Comparison of ENCODE assay signal across 24 cellular contexts in the genomic region with DNA sequence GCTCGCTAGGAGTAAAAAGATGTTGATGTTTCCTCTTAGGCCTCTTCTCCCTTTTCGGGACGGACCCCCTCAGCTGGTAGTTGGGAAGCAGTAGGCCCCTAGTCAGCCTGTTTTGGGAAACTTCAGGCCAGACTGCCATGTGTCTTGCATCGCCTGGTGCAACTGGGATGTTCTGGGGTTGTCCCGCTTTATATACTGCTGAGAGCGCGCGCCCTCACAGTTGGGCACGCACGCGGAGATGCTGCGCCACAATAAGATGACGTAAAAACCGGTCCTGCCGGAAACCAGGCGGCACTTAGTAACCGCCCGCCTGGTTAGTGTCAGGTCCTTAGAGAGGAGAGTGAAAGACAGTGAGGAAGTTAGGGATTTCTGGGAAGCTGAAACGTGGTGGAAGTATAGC.
"Had no signal": no experiment of that assay in that cellular context is flagged by ENCODE, and none has a peak within 500 bp of the region (broad histone marks: within the 10 kb centered on the region; RNA-seq: fewer than 3 reads in every experiment).

No MANE protein-coding gene starts in this region.

- H3K27ac ChIP-seq: esophagus muscularis mucosa, foreskin keratinocyte, gastroesophageal sphincter, heart left ventricle, hepatocyte, left lung, ovary, psoas muscle, sigmoid colon, transverse colon, upper lobe of right lung, uterus had no signal

- ATAC-seq: foreskin keratinocyte; gastroesophageal sphincter; heart left ventricle; left cardiac atrium; left lung; naive thymus-derived CD4-positive, alpha-beta T cell; psoas muscle; right cardiac atrium; stimulated activated memory B cell treated with anti-CD40 and anti-IgM and Interleukin-4, amounts not matched to agents 10 μg/mL and 1 μg/mL and 100 μg/mL, for 72 hours; stimulated activated naive CD8-positive, alpha-beta T cell treated with anti-CD3 and anti-CD28 coated beads, Interleukin-15, Interleukin-2, amounts not matched to agents 100 U/mL and 50 U/mL, for 24 hours; upper lobe of right lung had no signal

- H3K27ac Mint-ChIP-seq: dendritic cell treated with granulocyte-macrophage colony-stimulating factor and Interleukin-4, amounts not matched to agents 40 ng/mL and 50 ng/mL, for 4 days; naive thymus-derived CD4-positive, alpha-beta T cell; nephron progenitor cell; stimulated activated memory B cell treated with anti-CD40 and anti-IgM and Interleukin-4, amounts not matched to agents 10 μg/mL and 1 μg/mL and 100 μg/mL, for 72 hours had no signal

- H3K36me3 ChIP-seq: esophagus muscularis mucosa, gastroesophageal sphincter, heart left ventricle, left lung, ovary, sigmoid colon, transverse colon, upper lobe of right lung, uterus had no signal

- H3K9me3 Mint-ChIP-seq: dendritic cell treated with granulocyte-macrophage colony-stimulating factor and Interleukin-4, amounts not matched to agents 40 ng/mL and 50 ng/mL, for 4 days; nephron progenitor cell had no signal

- H3K9me3 ChIP-seq: esophagus muscularis mucosa, gastroesophageal sphincter, heart left ventricle, left lung, ovary, psoas muscle, sigmoid colon, transverse colon, upper lobe of right lung, uterus had no signal

- H3K36me3 Mint-ChIP-seq: naive thymus-derived CD4-positive, alpha-beta T cell; stimulated activated memory B cell treated with anti-CD40 and anti-IgM and Interleukin-4, amounts not matched to agents 10 μg/mL and 1 μg/mL and 100 μg/mL, for 72 hours had no signal

- H3K4me3 Mint-ChIP-seq: dendritic cell treated with granulocyte-macrophage colony-stimulating factor and Interleukin-4, amounts not matched to agents 40 ng/mL and 50 ng/mL, for 4 days; naive thymus-derived CD4-positive, alpha-beta T cell; nephron progenitor cell; stimulated activated memory B cell treated with anti-CD40 and anti-IgM and Interleukin-4, amounts not matched to agents 10 μg/mL and 1 μg/mL and 100 μg/mL, for 72 hours had no signal

- H3K4me1 ChIP-seq: esophagus muscularis mucosa, foreskin keratinocyte, gastroesophageal sphincter, heart left ventricle, left lung, psoas muscle, sigmoid colon, transverse colon, upper lobe of right lung, uterus had no signal

- DNase-seq: effector CD8-positive, alpha-beta T cell; foreskin keratinocyte; heart left ventricle; left cardiac atrium; left lung; mesendoderm; midbrain; naive thymus-derived CD4-positive, alpha-beta T cell; nephron progenitor cell; nucleus accumbens; ovary; psoas muscle; sigmoid colon; stimulated activated CD4-positive, alpha-beta T cell treated with anti-CD3 and anti-CD28 coated beads, Interleukin-4, amount 100 ng/mL, for 4 hours; stimulated activated naive CD8-positive, alpha-beta T cell treated with anti-CD3 and anti-CD28 coated beads, Interleukin-15, Interleukin-2, amounts not matched to agents 100 U/mL and 50 U/mL, for 24 hours; transverse colon; upper lobe of right lung; uterus had no signal

- H3K4me1 Mint-ChIP-seq: naive thymus-derived CD4-positive, alpha-beta T cell; nephron progenitor cell; stimulated activated memory B cell treated with anti-CD40 and anti-IgM and Interleukin-4, amounts not matched to agents 10 μg/mL and 1 μg/mL and 100 μg/mL, for 72 hours had no signal

- H3K4me3 ChIP-seq: esophagus muscularis mucosa, gastroesophageal sphincter, heart left ventricle, hepatocyte, left lung, ovary, psoas muscle, sigmoid colon, transverse colon, upper lobe of right lung, uterus had no signal

- H3K27me3 ChIP-seq: esophagus muscularis mucosa, foreskin keratinocyte, gastroesophageal sphincter, hepatocyte, left lung, ovary, sigmoid colon, transverse colon, upper lobe of right lung, uterus had no signal

- H3K27me3 Mint-ChIP-seq: dendritic cell treated with granulocyte-macrophage colony-stimulating factor and Interleukin-4, amounts not matched to agents 40 ng/mL and 50 ng/mL, for 4 days; naive thymus-derived CD4-positive, alpha-beta T cell; stimulated activated memory B cell treated with anti-CD40 and anti-IgM and Interleukin-4, amounts not matched to agents 10 μg/mL and 1 μg/mL and 100 μg/mL, for 72 hours had no signal
